ENCODE assay signal across 15 cellular contexts in genomic region chr15:62469478-62469873, GRCh38.
DNase-seq lines count a peak whose midpoint lies in the region; ATAC-seq, FAIRE-seq and TF ChIP-seq lines count a peak whose summit lies in the region.
"Had no signal": no experiment of that assay in that cellular context is flagged by ENCODE, and none has a peak within 500 bp of the region (broad histone marks: within the 10 kb centered on the region; RNA-seq: fewer than 3 reads in every experiment).

No MANE protein-coding gene starts in this region.

- no peaks in the 10 kb centered on the region for H3K9me3 Mint-ChIP-seq in stimulated activated effector memory CD8-positive, alpha-beta T cell treated with anti-CD3 and anti-CD28 coated beads, Interleukin-12 subunit alpha, Interleukin-12 subunit beta, amount 100 ng/mL, for 72 hours
- H3K9me3 Mint-ChIP-seq: activated naive CD8-positive, alpha-beta T cell treated with anti-CD3 and anti-CD28 coated beads, Interleukin-2, amount 10 ng/mL, durations not matched to agents 7 days and 5 days; effector memory CD8-positive, alpha-beta T cell had no signal

- intact Hi-C loops in uterus (cut with DNase I; ENCODE audit: low total_unique reads): no loop called here

- H3K4me1 Mint-ChIP-seq in stimulated activated effector memory CD8-positive, alpha-beta T cell treated with anti-CD3 and anti-CD28 coated beads, Interleukin-12 subunit alpha, Interleukin-12 subunit beta, amount 100 ng/mL, for 72 hours: no peaks in the 10 kb centered on the region
- H3K4me1 Mint-ChIP-seq: naive B cell had no signal

- H3K79me2 ChIP-seq in osteoblast (ENCODE audit: insufficient read depth, low read length): peaks cover 34% of the 10 kb centered on the region

- no peaks in the 10 kb centered on the region for H3K36me3 Mint-ChIP-seq in stimulated activated effector memory CD8-positive, alpha-beta T cell treated with anti-CD3 and anti-CD28 coated beads, Interleukin-12 subunit alpha, Interleukin-12 subunit beta, amount 100 ng/mL, for 72 hours
- H3K36me3 Mint-ChIP-seq: activated naive CD8-positive, alpha-beta T cell treated with anti-CD3 and anti-CD28 coated beads, Interleukin-2, amount 10 ng/mL, durations not matched to agents 7 days and 5 days; naive B cell had no signal

- H3K27me3 ChIP-seq in osteoblast (ENCODE audit: insufficient read depth, low read length) (no peaks in the 10 kb centered on the region), uterus (no peaks in the 10 kb centered on the region)

- H3K9me3 ChIP-seq in osteoblast (ENCODE audit: low read depth, low read length) (no peaks in the 10 kb centered on the region), uterus (no peaks in the 10 kb centered on the region)

- H3K36me3 ChIP-seq in osteoblast (ENCODE audit: insufficient read depth, low read length) (no peaks in the 10 kb centered on the region), uterus (no peaks in the 10 kb centered on the region)

- H3K4me3 Mint-ChIP-seq in stimulated activated effector memory CD8-positive, alpha-beta T cell treated with anti-CD3 and anti-CD28 coated beads, Interleukin-12 subunit alpha, Interleukin-12 subunit beta, amount 100 ng/mL, for 72 hours: no peak overlapping the region
- H3K4me3 Mint-ChIP-seq: activated naive CD8-positive, alpha-beta T cell treated with anti-CD3 and anti-CD28 coated beads, Interleukin-2, amount 10 ng/mL, durations not matched to agents 7 days and 5 days; effector memory CD8-positive, alpha-beta T cell; naive B cell had no signal

- ATAC-seq in stimulated activated effector memory CD8-positive, alpha-beta T cell treated with anti-CD3 and anti-CD28 coated beads, Interleukin-12 subunit alpha, Interleukin-12 subunit beta, amount 100 ng/mL, for 72 hours: no peak
- ATAC-seq: effector memory CD8-positive, alpha-beta T cell had no signal

- H3K27ac ChIP-seq in osteoblast (ENCODE audit: low read depth, low read length): peak overlapping the region; percentile 92
- H3K27ac ChIP-seq in uterus: peak overlapping the region; percentile 47 to 76
- H3K27ac ChIP-seq: 22Rv1 had no signal

- H3K4me1 ChIP-seq in osteoblast (ENCODE audit: insufficient read depth, low read length) (peaks cover 56% of the 10 kb centered on the region), uterus (peaks cover 4 to 12% of the 10 kb centered on the region in 2 donors)

- no peaks in the 10 kb centered on the region for H4K20me1 ChIP-seq in osteoblast (ENCODE audit: insufficient read depth, low read length)

- TF ChIP-seq CTCF in osteoblast (IDR thresholded peaks at IDR 0.05; ENCODE audit: extremely low read depth, low read depth, low read length) (no peak), uterus (IDR thresholded peaks at IDR 0.05) (no peak)

- H3K4me3 ChIP-seq in osteoblast (ENCODE audit: insufficient read depth, low read length) (peak overlapping the region; percentile 4), uterus (no peak overlapping the region)

- peak overlapping the region; percentile 53 for H3K4me2 ChIP-seq in osteoblast (ENCODE audit: insufficient read depth, low read length)

- no peak for FAIRE-seq in GM19239 (lab: Jason Lieb, UNC)
- FAIRE-seq: GM12892 had no signal

- H3K27ac Mint-ChIP-seq in stimulated activated effector memory CD8-positive, alpha-beta T cell treated with anti-CD3 and anti-CD28 coated beads, Interleukin-12 subunit alpha, Interleukin-12 subunit beta, amount 100 ng/mL, for 72 hours: no peak overlapping the region
- H3K27ac Mint-ChIP-seq: activated naive CD8-positive, alpha-beta T cell treated with anti-CD3 and anti-CD28 coated beads, Interleukin-2, amount 10 ng/mL, durations not matched to agents 7 days and 5 days; effector memory CD8-positive, alpha-beta T cell had no signal

- no peak overlapping the region for H2AFZ ChIP-seq in osteoblast (ENCODE audit: low read length)

- peak; percentile 12 for DNase-seq in DMS53 (lab: John Stamatoyannopoulos, UW)
- no peak for DNase-seq in DMS53 treated with DMSO at 0.1 percent for 48 hours (lab: John Stamatoyannopoulos, UW; ENCODE audit: unreplicated experiment)
- DNase-seq in fibroblast of peridontal ligament (ENCODE audit: extremely low read depth): peak; percentile 60
- DNase-seq in osteoblast (ENCODE audit: insufficient read length, low spot score, missing footprints): peak; percentile 82
- DNase-seq in uterus: no peak
- DNase-seq in stimulated activated effector memory CD8-positive, alpha-beta T cell treated with anti-CD3 and anti-CD28 coated beads, Interleukin-12 subunit alpha, Interleukin-12 subunit beta, amount 100 ng/mL, for 72 hours (ENCODE audit: low spot score in 2 of 2): no peak
- no peak for DNase-seq in HuH-7.5 (ENCODE audit: low spot score)
- DNase-seq in GM19239 (ENCODE audit: insufficient read length, low spot score): no peak
- DNase-seq: activated naive CD8-positive, alpha-beta T cell treated with anti-CD3 and anti-CD28 coated beads, Interleukin-2, amount 10 ng/mL, durations not matched to agents 7 days and 5 days; effector memory CD8-positive, alpha-beta T cell; KG1; naive B cell; NCI-H2171 had no signal

- TF ChIP-seq POLR2A in uterus (IDR thresholded peaks at IDR 0.05): no peak

Comparison
In these comparisons a context has a peak if more than half of its experiments do, and no peak if none do; other contexts are left out.
1. DNase-seq: peak in DMS53 (single experiment), fibroblast of peridontal ligament (single experiment) and osteoblast (single experiment); none in DMS53 treated with DMSO at 0.1 percent for 48 hours (single experiment), uterus (0 of 2), stimulated activated effector memory CD8-positive, alpha-beta T cell treated with anti-CD3 and anti-CD28 coated beads, Interleukin-12 subunit alpha, Interleukin-12 subunit beta, amount 100 ng/mL, for 72 hours (0 of 2), HuH-7.5 (single experiment) and GM19239 (single experiment).